1 cellular context compared by ENCODE assay signal in genomic region chr3:184332370-184333090, GRCh38.
TF ChIP-seq lines count a peak whose summit lies in the region.

No MANE protein-coding gene starts in this region.

TF ChIP-seq in endothelial cell of umbilical vein, 7 proteins besides CTCF, POLR2A, EP300 and RAD21:
- TF ChIP-seq POLR2AphosphoS5 (IDR thresholded peaks at IDR 0.05; ENCODE audit: insufficient read depth, low read depth, low read length) (peak; percentile 61), EZH2 (IDR thresholded peaks at IDR 0.05; ENCODE audit: borderline replicate concordance, low read depth, low read length, severe bottlenecking) (no peak), FOS (IDR thresholded peaks at IDR 0.05; ENCODE audit: borderline replicate concordance, insufficient read depth, low read length) (peak; percentile 76), JUN (IDR thresholded peaks at IDR 0.05; ENCODE audit: borderline replicate concordance, insufficient read depth, insufficient read length, low read depth) (peak; percentile 92), MYC (IDR thresholded peaks at IDR 0.05; ENCODE audit: low read depth, low read length) (peak; percentile 16), GATA2 (IDR thresholded peaks at IDR 0.05; ENCODE audit: insufficient read depth, insufficient read length, low read depth, low read length) (no peak)
- TF ChIP-seq, protein P1, sequence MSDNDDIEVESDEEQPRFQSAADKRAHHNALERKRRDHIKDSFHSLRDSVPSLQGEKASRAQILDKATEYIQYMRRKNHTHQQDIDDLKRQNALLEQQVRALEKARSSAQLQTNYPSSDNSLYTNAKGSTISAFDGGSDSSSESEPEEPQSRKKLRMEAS (IDR thresholded peaks at IDR 0.05; ENCODE audit: insufficient read depth, insufficient read length) = peak; percentile 46
TF ChIP-seq in endothelial cell of umbilical vein: peak in this region for 5.
